2 cellular contexts compared by ENCODE assay signal in the genomic region with DNA sequence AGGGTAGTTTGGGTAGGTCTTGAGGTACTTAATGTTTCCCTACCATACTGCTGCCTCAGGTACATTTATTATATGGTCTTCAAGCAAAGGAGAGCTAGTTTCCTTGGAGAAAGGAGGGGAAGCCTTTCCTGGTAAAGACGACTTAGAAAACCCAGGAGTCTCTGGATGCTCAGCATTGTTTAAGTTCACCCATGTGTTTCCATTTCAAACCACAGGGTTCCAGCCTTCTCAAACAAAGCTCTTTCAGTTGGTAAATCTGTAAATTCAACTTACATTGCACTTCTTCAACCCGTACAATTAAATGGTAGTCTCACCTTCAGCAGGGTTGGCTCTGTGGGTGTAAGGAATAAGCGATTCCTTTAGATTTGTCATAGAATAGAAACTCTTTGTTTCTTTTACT.
TF ChIP-seq lines count a peak whose summit lies in the region.

No MANE protein-coding gene starts in this region.

TF ChIP-seq in GM23338, 12 proteins besides CTCF, POLR2A, EP300 and RAD21 (continued from another document and continues in another):
- TF ChIP-seq, protein P1, sequence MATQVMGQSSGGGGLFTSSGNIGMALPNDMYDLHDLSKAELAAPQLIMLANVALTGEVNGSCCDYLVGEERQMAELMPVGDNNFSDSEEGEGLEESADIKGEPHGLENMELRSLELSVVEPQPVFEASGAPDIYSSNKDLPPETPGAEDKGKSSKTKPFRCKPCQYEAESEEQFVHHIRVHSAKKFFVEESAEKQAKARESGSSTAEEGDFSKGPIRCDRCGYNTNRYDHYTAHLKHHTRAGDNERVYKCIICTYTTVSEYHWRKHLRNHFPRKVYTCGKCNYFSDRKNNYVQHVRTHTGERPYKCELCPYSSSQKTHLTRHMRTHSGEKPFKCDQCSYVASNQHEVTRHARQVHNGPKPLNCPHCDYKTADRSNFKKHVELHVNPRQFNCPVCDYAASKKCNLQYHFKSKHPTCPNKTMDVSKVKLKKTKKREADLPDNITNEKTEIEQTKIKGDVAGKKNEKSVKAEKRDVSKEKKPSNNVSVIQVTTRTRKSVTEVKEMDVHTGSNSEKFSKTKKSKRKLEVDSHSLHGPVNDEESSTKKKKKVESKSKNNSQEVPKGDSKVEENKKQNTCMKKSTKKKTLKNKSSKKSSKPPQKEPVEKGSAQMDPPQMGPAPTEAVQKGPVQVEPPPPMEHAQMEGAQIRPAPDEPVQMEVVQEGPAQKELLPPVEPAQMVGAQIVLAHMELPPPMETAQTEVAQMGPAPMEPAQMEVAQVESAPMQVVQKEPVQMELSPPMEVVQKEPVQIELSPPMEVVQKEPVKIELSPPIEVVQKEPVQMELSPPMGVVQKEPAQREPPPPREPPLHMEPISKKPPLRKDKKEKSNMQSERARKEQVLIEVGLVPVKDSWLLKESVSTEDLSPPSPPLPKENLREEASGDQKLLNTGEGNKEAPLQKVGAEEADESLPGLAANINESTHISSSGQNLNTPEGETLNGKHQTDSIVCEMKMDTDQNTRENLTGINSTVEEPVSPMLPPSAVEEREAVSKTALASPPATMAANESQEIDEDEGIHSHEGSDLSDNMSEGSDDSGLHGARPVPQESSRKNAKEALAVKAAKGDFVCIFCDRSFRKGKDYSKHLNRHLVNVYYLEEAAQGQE (IDR thresholded peaks at IDR 0.05; ENCODE audit: unreplicated experiment): no peak
- TF ChIP-seq POLR2AphosphoS5 (IDR thresholded peaks at IDR 0.05; ENCODE audit: low read depth) (no peak), JUNB (IDR thresholded peaks at IDR 0.05; ENCODE audit: unreplicated experiment) (no peak), EZH2 (IDR thresholded peaks at IDR 0.05; ENCODE audit: low read depth, unreplicated experiment) (no peak), ZNF331 (CRISPR knock-in tag; IDR thresholded peaks at IDR 0.05; ENCODE audit: low read depth) (no peak), STAT1 (IDR thresholded peaks at IDR 0.05; ENCODE audit: unreplicated experiment) (no peak), CREB1 (CRISPR knock-in tag; IDR thresholded peaks at IDR 0.05; ENCODE audit: low read depth) (no peak), ZNF114 (CRISPR knock-in tag; IDR thresholded peaks at IDR 0.05) (no peak), EZH2phosphoT487 (IDR thresholded peaks at IDR 0.05; ENCODE audit: unreplicated experiment) (no peak)
- TF ChIP-seq, protein P2, sequence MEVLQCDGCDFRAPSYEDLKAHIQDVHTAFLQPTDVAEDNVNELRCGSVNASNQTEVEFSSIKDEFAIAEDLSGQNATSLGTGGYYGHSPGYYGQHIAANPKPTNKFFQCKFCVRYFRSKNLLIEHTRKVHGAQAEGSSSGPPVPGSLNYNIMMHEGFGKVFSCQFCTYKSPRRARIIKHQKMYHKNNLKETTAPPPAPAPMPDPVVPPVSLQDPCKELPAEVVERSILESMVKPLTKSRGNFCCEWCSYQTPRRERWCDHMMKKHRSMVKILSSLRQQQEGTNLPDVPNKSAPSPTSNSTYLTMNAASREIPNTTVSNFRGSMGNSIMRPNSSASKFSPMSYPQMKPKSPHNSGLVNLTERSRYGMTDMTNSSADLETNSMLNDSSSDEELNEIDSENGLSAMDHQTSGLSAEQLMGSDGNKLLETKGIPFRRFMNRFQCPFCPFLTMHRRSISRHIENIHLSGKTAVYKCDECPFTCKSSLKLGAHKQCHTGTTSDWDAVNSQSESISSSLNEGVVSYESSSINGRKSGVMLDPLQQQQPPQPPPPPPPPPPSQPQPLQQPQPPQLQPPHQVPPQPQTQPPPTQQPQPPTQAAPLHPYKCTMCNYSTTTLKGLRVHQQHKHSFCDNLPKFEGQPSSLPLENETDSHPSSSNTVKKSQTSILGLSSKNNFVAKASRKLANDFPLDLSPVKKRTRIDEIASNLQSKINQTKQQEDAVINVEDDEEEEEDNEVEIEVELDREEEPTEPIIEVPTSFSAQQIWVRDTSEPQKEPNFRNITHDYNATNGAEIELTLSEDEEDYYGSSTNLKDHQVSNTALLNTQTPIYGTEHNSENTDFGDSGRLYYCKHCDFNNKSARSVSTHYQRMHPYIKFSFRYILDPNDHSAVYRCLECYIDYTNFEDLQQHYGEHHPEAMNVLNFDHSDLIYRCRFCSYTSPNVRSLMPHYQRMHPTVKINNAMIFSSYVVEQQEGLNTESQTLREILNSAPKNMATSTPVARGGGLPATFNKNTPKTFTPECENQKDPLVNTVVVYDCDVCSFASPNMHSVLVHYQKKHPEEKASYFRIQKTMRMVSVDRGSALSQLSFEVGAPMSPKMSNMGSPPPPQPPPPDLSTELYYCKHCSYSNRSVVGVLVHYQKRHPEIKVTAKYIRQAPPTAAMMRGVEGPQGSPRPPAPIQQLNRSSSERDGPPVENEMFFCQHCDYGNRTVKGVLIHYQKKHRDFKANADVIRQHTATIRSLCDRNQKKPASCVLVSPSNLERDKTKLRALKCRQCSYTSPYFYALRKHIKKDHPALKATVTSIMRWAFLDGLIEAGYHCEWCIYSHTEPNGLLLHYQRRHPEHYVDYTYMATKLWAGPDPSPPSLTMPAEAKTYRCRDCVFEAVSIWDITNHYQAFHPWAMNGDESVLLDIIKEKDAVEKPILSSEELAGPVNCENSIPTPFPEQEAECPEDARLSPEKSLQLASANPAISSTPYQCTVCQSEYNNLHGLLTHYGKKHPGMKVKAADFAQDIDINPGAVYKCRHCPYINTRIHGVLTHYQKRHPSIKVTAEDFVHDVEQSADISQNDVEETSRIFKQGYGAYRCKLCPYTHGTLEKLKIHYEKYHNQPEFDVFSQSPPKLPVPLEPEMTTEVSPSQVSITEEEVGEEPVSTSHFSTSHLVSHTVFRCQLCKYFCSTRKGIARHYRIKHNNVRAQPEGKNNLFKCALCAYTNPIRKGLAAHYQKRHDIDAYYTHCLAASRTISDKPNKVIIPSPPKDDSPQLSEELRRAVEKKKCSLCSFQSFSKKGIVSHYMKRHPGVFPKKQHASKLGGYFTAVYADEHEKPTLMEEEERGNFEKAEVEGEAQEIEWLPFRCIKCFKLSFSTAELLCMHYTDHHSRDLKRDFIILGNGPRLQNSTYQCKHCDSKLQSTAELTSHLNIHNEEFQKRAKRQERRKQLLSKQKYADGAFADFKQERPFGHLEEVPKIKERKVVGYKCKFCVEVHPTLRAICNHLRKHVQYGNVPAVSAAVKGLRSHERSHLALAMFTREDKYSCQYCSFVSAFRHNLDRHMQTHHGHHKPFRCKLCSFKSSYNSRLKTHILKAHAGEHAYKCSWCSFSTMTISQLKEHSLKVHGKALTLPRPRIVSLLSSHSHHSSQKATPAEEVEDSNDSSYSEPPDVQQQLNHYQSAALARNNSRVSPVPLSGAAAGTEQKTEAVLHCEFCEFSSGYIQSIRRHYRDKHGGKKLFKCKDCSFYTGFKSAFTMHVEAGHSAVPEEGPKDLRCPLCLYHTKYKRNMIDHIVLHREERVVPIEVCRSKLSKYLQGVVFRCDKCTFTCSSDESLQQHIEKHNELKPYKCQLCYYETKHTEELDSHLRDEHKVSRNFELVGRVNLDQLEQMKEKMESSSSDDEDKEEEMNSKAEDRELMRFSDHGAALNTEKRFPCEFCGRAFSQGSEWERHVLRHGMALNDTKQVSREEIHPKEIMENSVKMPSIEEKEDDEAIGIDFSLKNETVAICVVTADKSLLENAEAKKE (CRISPR knock-in tag; IDR thresholded peaks at IDR 0.05): no peak

TF ChIP-seq in WTC11, 78 proteins besides CTCF, POLR2A, EP300 and RAD21 (continued from another document):
- TF ChIP-seq, protein P3, sequence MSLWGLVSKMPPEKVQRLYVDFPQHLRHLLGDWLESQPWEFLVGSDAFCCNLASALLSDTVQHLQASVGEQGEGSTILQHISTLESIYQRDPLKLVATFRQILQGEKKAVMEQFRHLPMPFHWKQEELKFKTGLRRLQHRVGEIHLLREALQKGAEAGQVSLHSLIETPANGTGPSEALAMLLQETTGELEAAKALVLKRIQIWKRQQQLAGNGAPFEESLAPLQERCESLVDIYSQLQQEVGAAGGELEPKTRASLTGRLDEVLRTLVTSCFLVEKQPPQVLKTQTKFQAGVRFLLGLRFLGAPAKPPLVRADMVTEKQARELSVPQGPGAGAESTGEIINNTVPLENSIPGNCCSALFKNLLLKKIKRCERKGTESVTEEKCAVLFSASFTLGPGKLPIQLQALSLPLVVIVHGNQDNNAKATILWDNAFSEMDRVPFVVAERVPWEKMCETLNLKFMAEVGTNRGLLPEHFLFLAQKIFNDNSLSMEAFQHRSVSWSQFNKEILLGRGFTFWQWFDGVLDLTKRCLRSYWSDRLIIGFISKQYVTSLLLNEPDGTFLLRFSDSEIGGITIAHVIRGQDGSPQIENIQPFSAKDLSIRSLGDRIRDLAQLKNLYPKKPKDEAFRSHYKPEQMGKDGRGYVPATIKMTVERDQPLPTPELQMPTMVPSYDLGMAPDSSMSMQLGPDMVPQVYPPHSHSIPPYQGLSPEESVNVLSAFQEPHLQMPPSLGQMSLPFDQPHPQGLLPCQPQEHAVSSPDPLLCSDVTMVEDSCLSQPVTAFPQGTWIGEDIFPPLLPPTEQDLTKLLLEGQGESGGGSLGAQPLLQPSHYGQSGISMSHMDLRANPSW (CRISPR knock-in tag; conservative IDR thresholded peaks at IDR 0.05; ENCODE audit: low read depth): no peak
- TF ChIP-seq PRRX2 (CRISPR knock-in tag; IDR thresholded peaks at IDR 0.05) (no peak), ZNF121 (CRISPR knock-in tag; IDR thresholded peaks at IDR 0.05) (no peak), GRHL2 (CRISPR knock-in tag; IDR thresholded peaks at IDR 0.05; ENCODE audit: insufficient replicate concordance, severe bottlenecking) (no peak), CREM (CRISPR knock-in tag; IDR thresholded peaks at IDR 0.05) (no peak), ZNF423 (CRISPR knock-in tag; IDR thresholded peaks at IDR 0.05) (no peak), NFE2L1 (CRISPR knock-in tag; IDR thresholded peaks at IDR 0.05) (no peak)
- TF ChIP-seq, protein P4, sequence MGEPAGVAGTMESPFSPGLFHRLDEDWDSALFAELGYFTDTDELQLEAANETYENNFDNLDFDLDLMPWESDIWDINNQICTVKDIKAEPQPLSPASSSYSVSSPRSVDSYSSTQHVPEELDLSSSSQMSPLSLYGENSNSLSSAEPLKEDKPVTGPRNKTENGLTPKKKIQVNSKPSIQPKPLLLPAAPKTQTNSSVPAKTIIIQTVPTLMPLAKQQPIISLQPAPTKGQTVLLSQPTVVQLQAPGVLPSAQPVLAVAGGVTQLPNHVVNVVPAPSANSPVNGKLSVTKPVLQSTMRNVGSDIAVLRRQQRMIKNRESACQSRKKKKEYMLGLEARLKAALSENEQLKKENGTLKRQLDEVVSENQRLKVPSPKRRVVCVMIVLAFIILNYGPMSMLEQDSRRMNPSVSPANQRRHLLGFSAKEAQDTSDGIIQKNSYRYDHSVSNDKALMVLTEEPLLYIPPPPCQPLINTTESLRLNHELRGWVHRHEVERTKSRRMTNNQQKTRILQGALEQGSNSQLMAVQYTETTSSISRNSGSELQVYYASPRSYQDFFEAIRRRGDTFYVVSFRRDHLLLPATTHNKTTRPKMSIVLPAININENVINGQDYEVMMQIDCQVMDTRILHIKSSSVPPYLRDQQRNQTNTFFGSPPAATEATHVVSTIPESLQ (CRISPR knock-in tag; IDR thresholded peaks at IDR 0.05): no peak
- TF ChIP-seq, protein P5, sequence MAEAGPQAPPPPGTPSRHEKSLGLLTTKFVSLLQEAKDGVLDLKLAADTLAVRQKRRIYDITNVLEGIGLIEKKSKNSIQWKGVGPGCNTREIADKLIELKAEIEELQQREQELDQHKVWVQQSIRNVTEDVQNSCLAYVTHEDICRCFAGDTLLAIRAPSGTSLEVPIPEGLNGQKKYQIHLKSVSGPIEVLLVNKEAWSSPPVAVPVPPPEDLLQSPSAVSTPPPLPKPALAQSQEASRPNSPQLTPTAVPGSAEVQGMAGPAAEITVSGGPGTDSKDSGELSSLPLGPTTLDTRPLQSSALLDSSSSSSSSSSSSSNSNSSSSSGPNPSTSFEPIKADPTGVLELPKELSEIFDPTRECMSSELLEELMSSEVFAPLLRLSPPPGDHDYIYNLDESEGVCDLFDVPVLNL (CRISPR knock-in tag; IDR thresholded peaks at IDR 0.05; ENCODE audit: borderline replicate concordance, low read depth): no peak
- TF ChIP-seq, protein P6, sequence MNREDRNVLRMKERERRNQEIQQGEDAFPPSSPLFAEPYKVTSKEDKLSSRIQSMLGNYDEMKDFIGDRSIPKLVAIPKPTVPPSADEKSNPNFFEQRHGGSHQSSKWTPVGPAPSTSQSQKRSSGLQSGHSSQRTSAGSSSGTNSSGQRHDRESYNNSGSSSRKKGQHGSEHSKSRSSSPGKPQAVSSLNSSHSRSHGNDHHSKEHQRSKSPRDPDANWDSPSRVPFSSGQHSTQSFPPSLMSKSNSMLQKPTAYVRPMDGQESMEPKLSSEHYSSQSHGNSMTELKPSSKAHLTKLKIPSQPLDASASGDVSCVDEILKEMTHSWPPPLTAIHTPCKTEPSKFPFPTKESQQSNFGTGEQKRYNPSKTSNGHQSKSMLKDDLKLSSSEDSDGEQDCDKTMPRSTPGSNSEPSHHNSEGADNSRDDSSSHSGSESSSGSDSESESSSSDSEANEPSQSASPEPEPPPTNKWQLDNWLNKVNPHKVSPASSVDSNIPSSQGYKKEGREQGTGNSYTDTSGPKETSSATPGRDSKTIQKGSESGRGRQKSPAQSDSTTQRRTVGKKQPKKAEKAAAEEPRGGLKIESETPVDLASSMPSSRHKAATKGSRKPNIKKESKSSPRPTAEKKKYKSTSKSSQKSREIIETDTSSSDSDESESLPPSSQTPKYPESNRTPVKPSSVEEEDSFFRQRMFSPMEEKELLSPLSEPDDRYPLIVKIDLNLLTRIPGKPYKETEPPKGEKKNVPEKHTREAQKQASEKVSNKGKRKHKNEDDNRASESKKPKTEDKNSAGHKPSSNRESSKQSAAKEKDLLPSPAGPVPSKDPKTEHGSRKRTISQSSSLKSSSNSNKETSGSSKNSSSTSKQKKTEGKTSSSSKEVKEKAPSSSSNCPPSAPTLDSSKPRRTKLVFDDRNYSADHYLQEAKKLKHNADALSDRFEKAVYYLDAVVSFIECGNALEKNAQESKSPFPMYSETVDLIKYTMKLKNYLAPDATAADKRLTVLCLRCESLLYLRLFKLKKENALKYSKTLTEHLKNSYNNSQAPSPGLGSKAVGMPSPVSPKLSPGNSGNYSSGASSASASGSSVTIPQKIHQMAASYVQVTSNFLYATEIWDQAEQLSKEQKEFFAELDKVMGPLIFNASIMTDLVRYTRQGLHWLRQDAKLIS (CRISPR knock-in tag; IDR thresholded peaks at IDR 0.05; ENCODE audit: borderline replicate concordance): no peak
